ENCODE assay signal across 13 cellular contexts in genomic region chr3:69033470-69033869, GRCh38. TPM values are rescaled to one million over a fixed set of nuclear protein-coding genes. Genes with fewer than 3 reads are reported as not detected.
DNase-seq lines count a peak whose midpoint lies in the region; ATAC-seq and TF ChIP-seq lines count a peak whose summit lies in the region.
"Had no signal": no experiment of that assay in that cellular context is flagged by ENCODE, and none has a peak within 500 bp of the region (broad histone marks: within the 10 kb centered on the region; RNA-seq: fewer than 3 reads in every experiment).

No MANE protein-coding gene starts in this region.

- no peaks in the 10 kb centered on the region for H3K4me1 ChIP-seq in Panc1 (ENCODE audit: control insufficient read depth, insufficient read depth, low read length)
- peaks cover 25% of the 10 kb centered on the region for H3K4me1 ChIP-seq in osteoblast (ENCODE audit: insufficient read depth, low read length)

- TF ChIP-seq CTCF in Panc1 (IDR thresholded peaks at IDR 0.05) (no peak), choroid plexus epithelial cell (conservative IDR thresholded peaks at IDR 0.05; ENCODE audit: low read depth, low read length) (no peak), osteoblast (IDR thresholded peaks at IDR 0.05; ENCODE audit: extremely low read depth, low read depth, low read length) (no peak), endothelial cell (IDR thresholded peaks at IDR 0.05; ENCODE audit: unreplicated experiment) (no peak)

- CTCF ChIA-PET in activated CD4-positive, alpha-beta T cell treated with anti-CD3 and anti-CD28 coated beads for 36 hours (lab: Charles Lee): no interaction called here
- CTCF ChIA-PET in Panc1 (lab: Charles Lee): no interaction called here

- H3K4me3 ChIP-seq in Panc1 (ENCODE audit: low read depth in 2 of 2, low read length in 2 of 2) (no peak overlapping the region), choroid plexus epithelial cell (ENCODE audit: low read depth, low read length) (no peak overlapping the region), osteoblast (ENCODE audit: insufficient read depth, low read length) (no peak overlapping the region)

- H2AFZ ChIP-seq in osteoblast (ENCODE audit: low read length): no peak overlapping the region

- H3K27ac Mint-ChIP-seq in activated CD4-positive, alpha-beta T cell treated with anti-CD3 and anti-CD28 coated beads for 36 hours: no peak overlapping the region
- no peak overlapping the region for H3K27ac Mint-ChIP-seq in endothelial cell (ENCODE audit: unreplicated experiment)
- H3K27ac Mint-ChIP-seq: H9 had no signal

- peak overlapping the region; percentile 60 for H3K4me2 ChIP-seq in osteoblast (ENCODE audit: insufficient read depth, low read length)

- H3K79me2 ChIP-seq in osteoblast (ENCODE audit: insufficient read depth, low read length): peaks cover 24% of the 10 kb centered on the region

- in situ Hi-C loops in Panc1 (cut with HindIII; ENCODE audit: low pct_unique_long_range_greater_than_20kb, low sequenced_read_pairs): no loop called here

- H3K9me3 Mint-ChIP-seq in activated CD4-positive, alpha-beta T cell treated with anti-CD3 and anti-CD28 coated beads for 36 hours (ENCODE audit: low read depth): no peaks in the 10 kb centered on the region
- H3K9me3 Mint-ChIP-seq in endothelial cell (ENCODE audit: unreplicated experiment): no peaks in the 10 kb centered on the region
- H3K9me3 Mint-ChIP-seq: activated naive CD4-positive, alpha-beta T cell treated with anti-CD3 and anti-CD28 coated beads, Interleukin-2, amount 50 U/mL, for 24 hours; H9 had no signal

- H3K27me3 ChIP-seq in Panc1 (ENCODE audit: control insufficient read depth, insufficient read depth, low read length): no peaks in the 10 kb centered on the region
- no peaks in the 10 kb centered on the region for H3K27me3 ChIP-seq in osteoblast (ENCODE audit: insufficient read depth, low read length)

- peaks cover 57% of the 10 kb centered on the region for H3K36me3 Mint-ChIP-seq in activated CD4-positive, alpha-beta T cell treated with anti-CD3 and anti-CD28 coated beads for 36 hours (ENCODE audit: low read depth)
- H3K36me3 Mint-ChIP-seq in endothelial cell (ENCODE audit: low read depth, unreplicated experiment): peaks cover 33% of the 10 kb centered on the region

- ATAC-seq in activated CD4-positive, alpha-beta T cell treated with anti-CD3 and anti-CD28 coated beads for 36 hours: peak; percentile 80
- no peak for ATAC-seq in Panc1

- no peak overlapping the region for H3K4me3 Mint-ChIP-seq in activated CD4-positive, alpha-beta T cell treated with anti-CD3 and anti-CD28 coated beads for 36 hours
- H3K4me3 Mint-ChIP-seq in endothelial cell (ENCODE audit: unreplicated experiment): no peak overlapping the region
- H3K4me3 Mint-ChIP-seq: activated naive CD4-positive, alpha-beta T cell treated with anti-CD3 and anti-CD28 coated beads, Interleukin-2, amount 50 U/mL, for 24 hours; H9 had no signal

- DNase-seq in activated CD4-positive, alpha-beta T cell treated with anti-CD3 and anti-CD28 coated beads for 36 hours: peak; percentile 28
- no peak for DNase-seq in activated CD4-positive, alpha-beta T cell treated with anti-CD3 and anti-CD28 coated beads, Interleukin-2, amount 50 U/mL, for 4 hours
- DNase-seq in Panc1 (ENCODE audit: low read depth, low spot score): peak; percentile 64
- peak; percentile 92 for DNase-seq in choroid plexus epithelial cell (ENCODE audit: low read depth)
- DNase-seq in osteoblast (ENCODE audit: insufficient read length, low spot score, missing footprints): peak; percentile 38
- DNase-seq in NCI-H1694 treated with DMSO at 0.1 percent for 48 hours (lab: John Stamatoyannopoulos, UW): no peak
- no peak for DNase-seq in endothelial cell (ENCODE audit: low spot score)
- DNase-seq in NCI-H1417 treated with DMSO at 0.1 percent for 48 hours (lab: John Stamatoyannopoulos, UW): no peak
- DNase-seq: effector CD4-positive, alpha-beta T cell; H9; NCI-H2081 treated with DMSO at 0.1 percent for 48 hours; substantia nigra had no signal

- H3K27me3 Mint-ChIP-seq in activated CD4-positive, alpha-beta T cell treated with anti-CD3 and anti-CD28 coated beads for 36 hours: no peaks in the 10 kb centered on the region
- H3K27me3 Mint-ChIP-seq in endothelial cell (ENCODE audit: unreplicated experiment): no peaks in the 10 kb centered on the region
- H3K27me3 Mint-ChIP-seq: activated naive CD4-positive, alpha-beta T cell treated with anti-CD3 and anti-CD28 coated beads, Interleukin-2, amount 50 U/mL, for 24 hours had no signal

- no peaks in the 10 kb centered on the region for H4K20me1 ChIP-seq in osteoblast (ENCODE audit: insufficient read depth, low read length)

- H3K4me1 Mint-ChIP-seq in activated CD4-positive, alpha-beta T cell treated with anti-CD3 and anti-CD28 coated beads for 36 hours: peaks cover 15% of the 10 kb centered on the region
- H3K4me1 Mint-ChIP-seq in endothelial cell (ENCODE audit: unreplicated experiment): no peaks in the 10 kb centered on the region
- H3K4me1 Mint-ChIP-seq: H9 had no signal

- POLR2A ChIA-PET in activated CD4-positive, alpha-beta T cell treated with anti-CD3 and anti-CD28 coated beads for 36 hours (lab: Charles Lee): interaction anchor here (0.8 kb wide), 1 partner anchor 35 kb away, joined by 3 read pairs; no protein-coding TSS in a partner anchor
- POLR2A ChIA-PET in Panc1 (lab: Charles Lee): no interaction called here

- intact Hi-C loops in activated CD4-positive, alpha-beta T cell treated with anti-CD3 and anti-CD28 coated beads for 36 hours (cut with DNase I, micrococcal nuclease): loop anchor here in 1 of 2 experiments (1.0 kb wide), 3 partner anchors 10 to 49 kb away; partner anchors contain the start of gene TMF1
- intact Hi-C loops in Panc1 (cut with micrococcal nuclease; ENCODE audit: unreplicated experiment): no loop called here

- H3K36me3 ChIP-seq in Panc1 (ENCODE audit: control insufficient read depth, insufficient read depth, low read length) (peaks cover 6% of the 10 kb centered on the region; the same call in 1 of the 2 replicates), osteoblast (ENCODE audit: insufficient read depth, low read length) (peaks cover 84% of the 10 kb centered on the region)

- no peaks in the 10 kb centered on the region for H3K9me3 ChIP-seq in Panc1 (ENCODE audit: control insufficient read depth, insufficient read depth, low read depth, low read length)
- no peaks in the 10 kb centered on the region for H3K9me3 ChIP-seq in osteoblast (ENCODE audit: low read depth, low read length)

- BruUV-seq in Panc1 (replicated peaks; lab: Mats Ljungman, UMichigan): no TSS peak

- H3K27ac ChIP-seq in Panc1 (ENCODE audit: low read length): no peak overlapping the region
- peak overlapping the region; percentile 91 for H3K27ac ChIP-seq in osteoblast (ENCODE audit: low read depth, low read length)

RNA-seq across cellular contexts. Expression of gene TMF1, which starts 18.7 kb away (rescaled TPM):
- 10 to 100 TPM; 33.2 to 34.1 TPM for total RNA-seq in activated CD4-positive, alpha-beta T cell treated with anti-CD3 and anti-CD28 coated beads for 36 hours
- total RNA-seq in Panc1 (2021; ENCODE audit: unreplicated experiment) (18.7 TPM), osteoblast (44.5 and 45.6 TPM in 2 replicates), endothelial cell (ENCODE audit: unreplicated experiment) (18.1 TPM)
- polyA plus RNA-seq in Panc1 (2012; ENCODE audit: insufficient read length): 8.0 TPM

RNA-seq across cellular contexts. Expression of gene EOGT, which starts 20.0 kb away (rescaled TPM):
- total RNA-seq in activated CD4-positive, alpha-beta T cell treated with anti-CD3 and anti-CD28 coated beads for 36 hours: 1 to 10 TPM; 6.0 to 8.4 TPM
- total RNA-seq in Panc1 (2021; ENCODE audit: unreplicated experiment) (29.1 TPM), osteoblast (65.9 and 74.0 TPM in 2 replicates), endothelial cell (ENCODE audit: unreplicated experiment) (165 TPM)
- 11.6 TPM for polyA plus RNA-seq in Panc1 (2012; ENCODE audit: insufficient read length)

RNA-seq across cellular contexts. Expression of gene UBA3, which starts 46.7 kb away (rescaled TPM):
- 10 to 100 TPM; 59.5 to 72.2 TPM for total RNA-seq in activated CD4-positive, alpha-beta T cell treated with anti-CD3 and anti-CD28 coated beads for 36 hours
- total RNA-seq in Panc1 (2021; ENCODE audit: unreplicated experiment): 47.1 TPM
- polyA plus RNA-seq in Panc1 (2012; ENCODE audit: insufficient read length): 33.7 TPM
- total RNA-seq in osteoblast: 77.1 and 78.1 TPM in 2 replicates
- 58.9 TPM for total RNA-seq in endothelial cell (ENCODE audit: unreplicated experiment)

RNA-seq across cellular contexts. Expression of gene ARL6IP5, which starts 51.3 kb away (rescaled TPM):
- total RNA-seq in activated CD4-positive, alpha-beta T cell treated with anti-CD3 and anti-CD28 coated beads for 36 hours: 10 to 100 TPM; 60.4 to 76.0 TPM
- total RNA-seq in Panc1 (2021; ENCODE audit: unreplicated experiment) (41.5 TPM), osteoblast (91.2 and 99.9 TPM in 2 replicates), endothelial cell (ENCODE audit: unreplicated experiment) (86.2 TPM)
- polyA plus RNA-seq in Panc1 (2012; ENCODE audit: insufficient read length): 52.8 TPM

Comparison
In these comparisons a context has a peak if more than half of its experiments do, and no peak if none do; other contexts are left out.
1. DNase-seq: peak in activated CD4-positive, alpha-beta T cell treated with anti-CD3 and anti-CD28 coated beads for 36 hours (single experiment), Panc1 (single experiment), choroid plexus epithelial cell (single experiment) and osteoblast (single experiment); none in activated CD4-positive, alpha-beta T cell treated with anti-CD3 and anti-CD28 coated beads, Interleukin-2, amount 50 U/mL, for 4 hours (0 of 2), NCI-H1694 treated with DMSO at 0.1 percent for 48 hours (single experiment), endothelial cell (single experiment) and NCI-H1417 treated with DMSO at 0.1 percent for 48 hours (single experiment).